Comparison of ENCODE assay signal across 9 cellular contexts in the genomic region with DNA sequence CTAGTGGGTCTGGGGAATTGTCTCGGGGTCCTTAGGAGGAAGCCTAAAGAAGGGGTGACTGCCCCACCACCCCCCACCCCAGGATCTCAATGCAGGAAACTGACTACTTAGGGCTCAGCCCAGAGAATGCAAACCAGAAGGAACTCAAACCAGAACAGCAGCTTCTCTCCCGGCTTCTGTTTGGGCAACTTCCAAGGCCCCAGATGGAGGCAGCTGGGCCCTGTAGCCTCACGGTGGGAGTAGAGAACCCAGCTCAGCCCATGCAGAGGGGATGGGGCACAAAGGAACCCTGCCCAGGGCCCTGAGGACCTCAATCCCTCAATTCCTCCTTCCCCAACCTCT. TPM values are rescaled to one million over a fixed set of nuclear protein-coding genes. Genes with fewer than 3 reads are reported as not detected.
DNase-seq lines count a peak whose midpoint lies in the region; ATAC-seq, FAIRE-seq and TF ChIP-seq lines count a peak whose summit lies in the region.
"Had no signal": no experiment of that assay in that cellular context is flagged by ENCODE, and none has a peak within 500 bp of the region (broad histone marks: within the 10 kb centered on the region; RNA-seq: fewer than 3 reads in every experiment).

No MANE protein-coding gene starts in this region.

- peaks cover 25% of the 10 kb centered on the region for H3K79me2 ChIP-seq in keratinocyte (ENCODE audit: control insufficient read depth, insufficient read depth, low read length)

- no peak for DNase-seq in activated naive CD4-positive, alpha-beta T cell treated with anti-CD3 and anti-CD28 coated beads, Interleukin-2, amount 10 ng/mL, durations not matched to agents 7 days and 5 days
- no peak for DNase-seq in activated naive CD4-positive, alpha-beta T cell treated with Interleukin-2 at 50 U/mL for 16 hours
- no peak for DNase-seq in activated CD4-positive, alpha-beta memory T cell treated with anti-CD3 and anti-CD28 coated beads, Interleukin-2, amount 10 ng/mL, durations not matched to agents 7 days and 5 days
- DNase-seq in keratinocyte (ENCODE audit: low read depth, low spot score) (no peak), upper lobe of right lung (no peak), NCI-H2081 (lab: John Stamatoyannopoulos, UW) (no peak)
- DNase-seq: DND-41 had no signal

- TF ChIP-seq CTCF in keratinocyte (optimal IDR thresholded peaks at IDR 0.05 in 1 of 3, IDR thresholded peaks at IDR 0.05 in 1 of 3, conservative IDR thresholded peaks at IDR 0.05 in 1 of 3; ENCODE audit: extremely low read depth in 1 of 3, insufficient read depth in 2 of 3, low read length in 3 of 3) (no peak), upper lobe of right lung (IDR thresholded peaks at IDR 0.05) (no peak)

- H3K27ac ChIP-seq in keratinocyte (ENCODE audit: control insufficient read depth, insufficient read depth, low read length) = peak overlapping the region; percentile 58
- H3K27ac ChIP-seq in upper lobe of right lung = peak overlapping the region; percentile 91

- H3K36me3 ChIP-seq in keratinocyte (ENCODE audit: control insufficient read depth in 2 of 2, extremely low read depth in 1 of 2, insufficient read depth in 2 of 2, low read length in 2 of 2) = no peaks in the 10 kb centered on the region
- peaks cover 8% of the 10 kb centered on the region for H3K36me3 ChIP-seq in upper lobe of right lung

- H3K9ac ChIP-seq in keratinocyte (ENCODE audit: control insufficient read depth, extremely low read depth, insufficient read depth, low read length) = peak overlapping the region; percentile 9

- H2AFZ ChIP-seq in keratinocyte (ENCODE audit: control insufficient read depth, low read length) = no peak overlapping the region

- H3K9me3 Mint-ChIP-seq in activated naive CD4-positive, alpha-beta T cell treated with anti-CD3 and anti-CD28 coated beads, Interleukin-2, amount 10 ng/mL, durations not matched to agents 7 days and 5 days = no peaks in the 10 kb centered on the region
- H3K9me3 Mint-ChIP-seq in activated CD4-positive, alpha-beta memory T cell treated with anti-CD3 and anti-CD28 coated beads, Interleukin-2, amount 10 ng/mL, durations not matched to agents 7 days and 5 days = no peaks in the 10 kb centered on the region

- no peak for FAIRE-seq in keratinocyte (lab: Jason Lieb, UNC)

- peak overlapping the region; percentile 58 for H3K4me2 ChIP-seq in keratinocyte (ENCODE audit: control insufficient read depth, extremely low read depth, insufficient read depth, low read depth, low read length)

- H3K27me3 Mint-ChIP-seq in activated naive CD4-positive, alpha-beta T cell treated with anti-CD3 and anti-CD28 coated beads, Interleukin-2, amount 10 ng/mL, durations not matched to agents 7 days and 5 days = no peaks in the 10 kb centered on the region
- no peaks in the 10 kb centered on the region for H3K27me3 Mint-ChIP-seq in activated CD4-positive, alpha-beta memory T cell treated with anti-CD3 and anti-CD28 coated beads, Interleukin-2, amount 10 ng/mL, durations not matched to agents 7 days and 5 days

- peaks cover 47% of the 10 kb centered on the region for H3K4me1 Mint-ChIP-seq in activated naive CD4-positive, alpha-beta T cell treated with anti-CD3 and anti-CD28 coated beads, Interleukin-2, amount 10 ng/mL, durations not matched to agents 7 days and 5 days
- peaks cover 35% of the 10 kb centered on the region for H3K4me1 Mint-ChIP-seq in activated CD4-positive, alpha-beta memory T cell treated with anti-CD3 and anti-CD28 coated beads, Interleukin-2, amount 10 ng/mL, durations not matched to agents 7 days and 5 days

- H3K36me3 Mint-ChIP-seq in activated naive CD4-positive, alpha-beta T cell treated with anti-CD3 and anti-CD28 coated beads, Interleukin-2, amount 10 ng/mL, durations not matched to agents 7 days and 5 days = peaks cover 32% of the 10 kb centered on the region
- H3K36me3 Mint-ChIP-seq in activated CD4-positive, alpha-beta memory T cell treated with anti-CD3 and anti-CD28 coated beads, Interleukin-2, amount 10 ng/mL, durations not matched to agents 7 days and 5 days (ENCODE audit: low read depth) = peaks cover 54% of the 10 kb centered on the region

- H3K4me1 ChIP-seq in keratinocyte (ENCODE audit: control insufficient read depth, extremely low read depth, insufficient read depth, low read length) (peaks cover 22% of the 10 kb centered on the region), upper lobe of right lung (peaks cover 55% of the 10 kb centered on the region)

- H3K4me3 ChIP-seq in keratinocyte (ENCODE audit: control insufficient read depth in 2 of 3, extremely low read depth in 1 of 3, insufficient read depth in 2 of 3, low read depth in 1 of 3, low read length in 3 of 3) = peak overlapping the region in 1 of 3 experiments; percentile 13
- peak overlapping the region; percentile 68 for H3K4me3 ChIP-seq in upper lobe of right lung

- CTCF ChIA-PET in activated naive CD4-positive, alpha-beta T cell treated with anti-CD3 and anti-CD28 coated beads, Interleukin-2, amount 10 ng/mL, durations not matched to agents 7 days and 5 days (lab: Charles Lee) = interaction anchor here (1.1 to 6.2 kb wide), 3 partner anchors 15 to 247 kb away, joined by 3 to 51 read pairs (median 49); partner anchors contain the start of gene ASF1B
- CTCF ChIA-PET in activated CD4-positive, alpha-beta memory T cell treated with anti-CD3 and anti-CD28 coated beads, Interleukin-2, amount 10 ng/mL, durations not matched to agents 7 days and 5 days (lab: Charles Lee) = interaction anchor here (0.8 to 5.0 kb wide), 6 partner anchors 13 to 247 kb away, joined by 3 to 35 read pairs (median 23); partner anchors contain the start of gene ASF1B

- dilution Hi-C loops in keratinocyte (cut with MboI; ENCODE audit: extremely low pct_ligation_motif_present, low sequenced_read_pairs) = no loop called here

- H3K27ac Mint-ChIP-seq in activated naive CD4-positive, alpha-beta T cell treated with anti-CD3 and anti-CD28 coated beads, Interleukin-2, amount 10 ng/mL, durations not matched to agents 7 days and 5 days = peak overlapping the region; percentile 96
- peak overlapping the region; percentile 90 for H3K27ac Mint-ChIP-seq in activated CD4-positive, alpha-beta memory T cell treated with anti-CD3 and anti-CD28 coated beads, Interleukin-2, amount 10 ng/mL, durations not matched to agents 7 days and 5 days

- intact Hi-C loops in upper lobe of right lung (cut with DNase I) = no loop called here

- H3K4me3 Mint-ChIP-seq in activated naive CD4-positive, alpha-beta T cell treated with anti-CD3 and anti-CD28 coated beads, Interleukin-2, amount 10 ng/mL, durations not matched to agents 7 days and 5 days = peak overlapping the region; percentile 90
- peak overlapping the region; percentile 92 for H3K4me3 Mint-ChIP-seq in activated CD4-positive, alpha-beta memory T cell treated with anti-CD3 and anti-CD28 coated beads, Interleukin-2, amount 10 ng/mL, durations not matched to agents 7 days and 5 days

- no peaks in the 10 kb centered on the region for H4K20me1 ChIP-seq in keratinocyte (ENCODE audit: control insufficient read depth, extremely low read depth, insufficient read depth, low read length)

- H3K27me3 ChIP-seq in keratinocyte (ENCODE audit: control insufficient read depth, extremely low read depth, insufficient read depth, low read length) (no peaks in the 10 kb centered on the region), upper lobe of right lung (no peaks in the 10 kb centered on the region)

- POLR2A ChIA-PET in activated CD4-positive, alpha-beta memory T cell treated with anti-CD3 and anti-CD28 coated beads, Interleukin-2, amount 10 ng/mL, durations not matched to agents 7 days and 5 days (lab: Charles Lee) = interaction anchor here (0.5 to 15.5 kb wide), 9 partner anchors 10 to 308 kb away, joined by 3 to 308 read pairs (median 35); partner anchors contain the start of gene DDX39A

- no peak for ATAC-seq in upper lobe of right lung
- ATAC-seq in HG02623 (IDR thresholded peaks at IDR 0.05; ENCODE audit: unreplicated experiment) = no peak
- no peak for ATAC-seq in HG02588 (IDR thresholded peaks at IDR 0.05; ENCODE audit: unreplicated experiment)

- no peaks in the 10 kb centered on the region for H3K9me1 ChIP-seq in keratinocyte (ENCODE audit: control insufficient read depth, extremely low read depth, insufficient read depth, low read length)

- H3K9me3 ChIP-seq in keratinocyte (ENCODE audit: control insufficient read depth, low read depth, low read length) (no peaks in the 10 kb centered on the region), upper lobe of right lung (no peaks in the 10 kb centered on the region)

RNA-seq across cellular contexts. Expression of gene ADGRE5, which starts 2.3 kb away (rescaled TPM):
- 100 to 1,000 TPM; 293 to 299 TPM for total RNA-seq in activated CD4-positive, alpha-beta memory T cell treated with anti-CD3 and anti-CD28 coated beads, Interleukin-2, amount 10 ng/mL, durations not matched to agents 7 days and 5 days
- 14.1 to 25.1 TPM (median 22.8 TPM) in 3 replicates for polyA plus RNA-seq in keratinocyte
- polyA plus RNA-seq in keratinocyte (2011; ENCODE audit: low read depth) = 4.4 TPM
- 9.5 and 12.2 TPM in 2 replicates for polyA plus RNA-seq in keratinocyte (2011; cell fraction: cytosol; rRNA removed)
- polyA plus RNA-seq in keratinocyte (2011; cell fraction: nucleus; rRNA removed) = 62.0 and 71.8 TPM in 2 replicates
- polyA plus RNA-seq in keratinocyte (2012; ENCODE audit: low replicate concordance) = 8.9 and 33.7 TPM in 2 replicates
- polyA minus RNA-seq in keratinocyte = 26.1 to 62.6 TPM (median 34.7 TPM) in 3 replicates
- polyA minus RNA-seq in keratinocyte (2011; cell fraction: cytosol; rRNA and poly(A)+ RNA removed) = 30.9 TPM
- 45.7 and 51.1 TPM in 2 replicates for polyA minus RNA-seq in keratinocyte (2011; cell fraction: nucleus; rRNA and poly(A)+ RNA removed)
- 165 TPM for total RNA-seq in upper lobe of right lung

RNA-seq across cellular contexts. Expression of gene DDX39A, which starts 35.6 kb away (rescaled TPM):
- 100 to 1,000 TPM; 233 to 234 TPM for total RNA-seq in activated CD4-positive, alpha-beta memory T cell treated with anti-CD3 and anti-CD28 coated beads, Interleukin-2, amount 10 ng/mL, durations not matched to agents 7 days and 5 days
- 54.9 to 85.1 TPM (median 57.6 TPM) in 3 replicates for polyA plus RNA-seq in keratinocyte
- 27.4 TPM for polyA plus RNA-seq in keratinocyte (2011; ENCODE audit: low read depth)
- 25.1 and 39.0 TPM in 2 replicates for polyA plus RNA-seq in keratinocyte (2011; cell fraction: cytosol; rRNA removed)
- 119 and 137 TPM in 2 replicates for polyA plus RNA-seq in keratinocyte (2011; cell fraction: nucleus; rRNA removed)
- 61.5 and 86.3 TPM in 2 replicates for polyA plus RNA-seq in keratinocyte (2012; ENCODE audit: low replicate concordance)
- polyA minus RNA-seq in keratinocyte = 34.5 to 97.0 TPM (median 54.6 TPM) in 3 replicates
- 42.4 TPM for polyA minus RNA-seq in keratinocyte (2011; cell fraction: cytosol; rRNA and poly(A)+ RNA removed)
- polyA minus RNA-seq in keratinocyte (2011; cell fraction: nucleus; rRNA and poly(A)+ RNA removed) = 30.8 and 31.1 TPM in 2 replicates
- 63.0 TPM for total RNA-seq in upper lobe of right lung

RNA-seq across cellular contexts. Expression of gene PKN1, which starts 49.6 kb away (rescaled TPM):
- total RNA-seq in activated CD4-positive, alpha-beta memory T cell treated with anti-CD3 and anti-CD28 coated beads, Interleukin-2, amount 10 ng/mL, durations not matched to agents 7 days and 5 days = 100 to 1,000 TPM; 219 to 232 TPM
- 0.62 to 1.1 TPM (median 0.79 TPM) in 3 replicates for polyA plus RNA-seq in keratinocyte
- polyA plus RNA-seq in keratinocyte (2011; ENCODE audit: low read depth) = 3.2 TPM
- 0.55 and 1.1 TPM in 2 replicates for polyA plus RNA-seq in keratinocyte (2011; cell fraction: cytosol; rRNA removed)
- 0.62 and 1.0 TPM in 2 replicates for polyA plus RNA-seq in keratinocyte (2011; cell fraction: nucleus; rRNA removed)
- polyA plus RNA-seq in keratinocyte (2012; ENCODE audit: low replicate concordance) = 1.8 and 2.2 TPM in 2 replicates
- polyA minus RNA-seq in keratinocyte = 1.9 to 5.7 TPM (median 3.1 TPM) in 3 replicates
- polyA minus RNA-seq in keratinocyte (2011; cell fraction: cytosol; rRNA and poly(A)+ RNA removed) = 3.8 TPM
- 0.95 and 1.2 TPM in 2 replicates for polyA minus RNA-seq in keratinocyte (2011; cell fraction: nucleus; rRNA and poly(A)+ RNA removed)
- 159 TPM for total RNA-seq in upper lobe of right lung
